Comparison of ENCODE assay signal across 22 cellular contexts in genomic region chr14:35387209-35387608, GRCh38. TPM values are rescaled to one million over a fixed set of nuclear protein-coding genes. Genes with fewer than 3 reads are reported as not detected.
DNase-seq lines count a peak whose midpoint lies in the region; ATAC-seq and TF ChIP-seq lines count a peak whose summit lies in the region.
"Had no signal": no experiment of that assay in that cellular context is flagged by ENCODE, and none has a peak within 500 bp of the region (broad histone marks: within the 10 kb centered on the region; RNA-seq: fewer than 3 reads in every experiment).

No MANE protein-coding gene starts in this region.

- no peaks in the 10 kb centered on the region for H3K9me3 Mint-ChIP-seq in activated T-helper 2 cell treated with anti-CD3 and anti-CD28 coated beads, Interferon-gamma antibody, Interleukin-2, Interleukin-4, amounts not matched to agents 10 μg/mL and 5 μg/mL and 100 μg/mL, durations not matched to agents 14 hours and 24 hours and 36 hours
- H3K9me3 Mint-ChIP-seq: activated naive CD4-positive, alpha-beta T cell treated with anti-CD3 and anti-CD28 coated beads for 36 hours; naive thymus-derived CD8-positive, alpha-beta T cell; stimulated activated naive CD8-positive, alpha-beta T cell treated with anti-CD3 and anti-CD28 coated beads, Interleukin-15, amount 100 ng/mL, for 72 hours had no signal

- H3K27me3 Mint-ChIP-seq in activated T-helper 2 cell treated with anti-CD3 and anti-CD28 coated beads, Interferon-gamma antibody, Interleukin-2, Interleukin-4, amounts not matched to agents 10 μg/mL and 5 μg/mL and 100 μg/mL, durations not matched to agents 14 hours and 24 hours and 36 hours (ENCODE audit: low read depth): no peaks in the 10 kb centered on the region
- H3K27me3 Mint-ChIP-seq: naive thymus-derived CD8-positive, alpha-beta T cell; stimulated activated naive CD8-positive, alpha-beta T cell treated with anti-CD3 and anti-CD28 coated beads, Interleukin-15, amount 100 ng/mL, for 72 hours had no signal

- peak; percentile 45 for DNase-seq in NCI-H2227 (lab: John Stamatoyannopoulos, UW; ENCODE audit: unreplicated experiment)
- no peak for DNase-seq in NCI-H2227 treated with DMSO at 0.1 percent for 48 hours (lab: John Stamatoyannopoulos, UW)
- DNase-seq in NCI-H82 (lab: John Stamatoyannopoulos, UW): peak; percentile 85
- DNase-seq in NCI-H2081 (lab: John Stamatoyannopoulos, UW): no peak
- DNase-seq in activated T-helper 2 cell treated with anti-CD3 and anti-CD28 coated beads, Interferon-gamma antibody, Interleukin-2, Interleukin-4, amounts not matched to agents 10 μg/mL and 5 μg/mL and 100 μg/mL, durations not matched to agents 14 hours and 24 hours and 36 hours (ENCODE audit: low spot score): no peak
- DNase-seq in NCI-H226: no peak
- DNase-seq: activated CD4-positive, alpha-beta T cell treated with anti-CD3 and anti-CD28 coated beads, Interleukin-2, amount 50 U/mL, for 4 hours; activated naive CD4-positive, alpha-beta T cell treated with anti-CD3 and anti-CD28 coated beads for 36 hours; activated T-cell treated with anti-CD3 and anti-CD28 coated beads for 4 hours; Calu3; cerebellar nuclear complex; effector memory CD4-positive, alpha-beta T cell; Karpas-422; mammary epithelial cell; naive thymus-derived CD8-positive, alpha-beta T cell; NCI-H1105 treated with DMSO at 0.1 percent for 48 hours; stimulated activated CD4-positive, alpha-beta T cell treated with anti-CD3 and anti-CD28 coated beads, Interleukin-2, amount 100 ng/mL, for 48 hours; stimulated activated naive CD8-positive, alpha-beta T cell treated with anti-CD3 and anti-CD28 coated beads, Interleukin-15, amount 100 ng/mL, for 72 hours had no signal

- H3K9me3 ChIP-seq in gastroesophageal sphincter: no peaks in the 10 kb centered on the region
- H3K9me3 ChIP-seq in stomach smooth muscle (ENCODE audit: control insufficient read depth in 2 of 2, low read length in 2 of 2): no peaks in the 10 kb centered on the region
- H3K9me3 ChIP-seq: BLaER1 had no signal

- TF ChIP-seq POLR2A in gastroesophageal sphincter (IDR thresholded peaks at IDR 0.05): no peak

- H3K36me3 ChIP-seq in gastroesophageal sphincter: no peaks in the 10 kb centered on the region
- no peaks in the 10 kb centered on the region for H3K36me3 ChIP-seq in stomach smooth muscle (ENCODE audit: control insufficient read depth in 2 of 2, insufficient read depth in 2 of 2, low read length in 2 of 2)
- H3K36me3 ChIP-seq: BLaER1 had no signal

- no peaks in the 10 kb centered on the region for H3K4me1 Mint-ChIP-seq in activated T-helper 2 cell treated with anti-CD3 and anti-CD28 coated beads, Interferon-gamma antibody, Interleukin-2, Interleukin-4, amounts not matched to agents 10 μg/mL and 5 μg/mL and 100 μg/mL, durations not matched to agents 14 hours and 24 hours and 36 hours (ENCODE audit: low read depth)
- H3K4me1 Mint-ChIP-seq: stimulated activated naive CD8-positive, alpha-beta T cell treated with anti-CD3 and anti-CD28 coated beads, Interleukin-15, amount 100 ng/mL, for 72 hours had no signal

- no peak overlapping the region for H3K4me3 Mint-ChIP-seq in activated T-helper 2 cell treated with anti-CD3 and anti-CD28 coated beads, Interferon-gamma antibody, Interleukin-2, Interleukin-4, amounts not matched to agents 10 μg/mL and 5 μg/mL and 100 μg/mL, durations not matched to agents 14 hours and 24 hours and 36 hours (ENCODE audit: low read depth)
- H3K4me3 Mint-ChIP-seq: activated naive CD4-positive, alpha-beta T cell treated with anti-CD3 and anti-CD28 coated beads for 36 hours; naive thymus-derived CD8-positive, alpha-beta T cell; stimulated activated naive CD8-positive, alpha-beta T cell treated with anti-CD3 and anti-CD28 coated beads, Interleukin-15, amount 100 ng/mL, for 72 hours had no signal

- H3K27ac ChIP-seq in gastroesophageal sphincter: peak overlapping the region in 3 of 4 donors; percentile 85 to 95 (median 91)
- H3K27ac ChIP-seq in stomach smooth muscle (ENCODE audit: low read length): peak overlapping the region; percentile 97
- H3K27ac ChIP-seq: BLaER1 had no signal

- ATAC-seq in gastroesophageal sphincter: no peak
- ATAC-seq: naive thymus-derived CD8-positive, alpha-beta T cell; stimulated activated naive CD8-positive, alpha-beta T cell treated with anti-CD3 and anti-CD28 coated beads, Interleukin-15, amount 100 ng/mL, for 72 hours had no signal

- H3K4me3 ChIP-seq in gastroesophageal sphincter (no peak overlapping the region), stomach smooth muscle (ENCODE audit: low read length in 2 of 2) (no peak overlapping the region)
- H3K4me3 ChIP-seq: BLaER1, skin epidermis had no signal

- intact Hi-C loops in activated T-helper 2 cell treated with anti-CD3 and anti-CD28 coated beads, Interferon-gamma antibody, Interleukin-2, Interleukin-4, amounts not matched to agents 10 μg/mL and 5 μg/mL and 100 μg/mL, durations not matched to agents 14 hours and 24 hours and 36 hours (cut with micrococcal nuclease): no loop called here

- H3K36me3 Mint-ChIP-seq in activated T-helper 2 cell treated with anti-CD3 and anti-CD28 coated beads, Interferon-gamma antibody, Interleukin-2, Interleukin-4, amounts not matched to agents 10 μg/mL and 5 μg/mL and 100 μg/mL, durations not matched to agents 14 hours and 24 hours and 36 hours (ENCODE audit: low read depth): no peaks in the 10 kb centered on the region
- H3K36me3 Mint-ChIP-seq: naive thymus-derived CD8-positive, alpha-beta T cell had no signal

- TF ChIP-seq CTCF in gastroesophageal sphincter (IDR thresholded peaks at IDR 0.05): no peak

- H3K27ac Mint-ChIP-seq in activated T-helper 2 cell treated with anti-CD3 and anti-CD28 coated beads, Interferon-gamma antibody, Interleukin-2, Interleukin-4, amounts not matched to agents 10 μg/mL and 5 μg/mL and 100 μg/mL, durations not matched to agents 14 hours and 24 hours and 36 hours: no peak overlapping the region
- H3K27ac Mint-ChIP-seq: activated naive CD4-positive, alpha-beta T cell treated with anti-CD3 and anti-CD28 coated beads for 36 hours; stimulated activated naive CD8-positive, alpha-beta T cell treated with anti-CD3 and anti-CD28 coated beads, Interleukin-15, amount 100 ng/mL, for 72 hours had no signal

- TF ChIP-seq EP300 in gastroesophageal sphincter (IDR thresholded peaks at IDR 0.05): no peak

- peaks cover 14 to 61% (median 28%) of the 10 kb centered on the region in 3 donors for H3K4me1 ChIP-seq in gastroesophageal sphincter
- peaks cover 45% of the 10 kb centered on the region for H3K4me1 ChIP-seq in stomach smooth muscle (ENCODE audit: control insufficient read depth, insufficient read depth, low read length)

- H3K9ac ChIP-seq in stomach smooth muscle (ENCODE audit: low read length in 2 of 2): no peak overlapping the region
- H3K9ac ChIP-seq: BLaER1 had no signal

- 96 to 100% methylated on average over 1 to 6 of the region's 7 CpGs for WGBS in gastroesophageal sphincter (ENCODE audit: low coverage in 1 of 2), 2 donors

- H3K27me3 ChIP-seq in gastroesophageal sphincter: no peaks in the 10 kb centered on the region
- no peaks in the 10 kb centered on the region for H3K27me3 ChIP-seq in stomach smooth muscle (ENCODE audit: control insufficient read depth in 1 of 2, insufficient read depth in 2 of 2, low read length in 2 of 2)
- H3K27me3 ChIP-seq: BLaER1 had no signal

RNA-seq across cellular contexts. Expression of gene NFKBIA, which starts 17.3 kb away (rescaled TPM):
- total RNA-seq in gastroesophageal sphincter: 100 to 1,000 TPM; 285 to 493 (median 341) TPM
- 386 and 390 TPM in 2 replicates for total RNA-seq in activated T-helper 2 cell treated with anti-CD3 and anti-CD28 coated beads, Interferon-gamma antibody, Interleukin-2, Interleukin-4, amounts not matched to agents 10 μg/mL and 5 μg/mL and 100 μg/mL, durations not matched to agents 14 hours and 24 hours and 36 hours

Comparison
In these comparisons a context has a peak if more than half of its experiments do, and no peak if none do; other contexts are left out.
1. DNase-seq: peak in NCI-H2227 (single experiment) and NCI-H82 (single experiment); none in NCI-H2227 treated with DMSO at 0.1 percent for 48 hours (single experiment), NCI-H2081 (0 of 2), activated T-helper 2 cell treated with anti-CD3 and anti-CD28 coated beads, Interferon-gamma antibody, Interleukin-2, Interleukin-4, amounts not matched to agents 10 μg/mL and 5 μg/mL and 100 μg/mL, durations not matched to agents 14 hours and 24 hours and 36 hours (single experiment) and NCI-H226 (single experiment).